2 cellular contexts compared by ENCODE assay signal in genomic region chr10:72899545-72899944, GRCh38.
A peak's percentile ranks its signal among the peaks of the same experiment; 100 is the strongest.
TF ChIP-seq lines count a peak whose summit lies in the region.

No MANE protein-coding gene starts in this region.

TF ChIP-seq in K562, 482 proteins besides CTCF, POLR2A, EP300 and RAD21:
- TF ChIP-seq ZBTB2 (IDR thresholded peaks at IDR 0.05): peak; percentile 76; the same call in 1 of the 2 replicates
- peak; percentile 99 for TF ChIP-seq DACH1 (IDR thresholded peaks at IDR 0.05; ENCODE audit: partially characterized antibody)
- TF ChIP-seq NRF1 (conservative IDR thresholded peaks at IDR 0.05 in 1 of 2, IDR thresholded peaks at IDR 0.05 in 1 of 2): no peak
- TF ChIP-seq MTA1 (IDR thresholded peaks at IDR 0.05; ENCODE audit: borderline replicate concordance): peak; percentile 36; the same call in 1 of the 2 replicates
- peak; percentile 84; the same call in 1 of the 2 replicates for TF ChIP-seq GATAD2B (IDR thresholded peaks at IDR 0.05; ENCODE audit: borderline replicate concordance)

TF ChIP-seq in H1, 55 proteins besides CTCF, POLR2A, EP300 and RAD21:
- TF ChIP-seq ASH2L (IDR thresholded peaks at IDR 0.05; ENCODE audit: low read length) (no peak), SIRT6 (IDR thresholded peaks at IDR 0.05; ENCODE audit: low read length) (no peak), CBX8 (IDR thresholded peaks at IDR 0.05; ENCODE audit: borderline replicate concordance, low read depth, low read length) (no peak), YY1 (IDR thresholded peaks at IDR 0.05; ENCODE audit: low read depth, low read length) (no peak), POLR2AphosphoS5 (IDR thresholded peaks at IDR 0.05; ENCODE audit: low read depth, low read length) (no peak), TBP (IDR thresholded peaks at IDR 0.05; ENCODE audit: low read depth, low read length) (no peak), TAF1 (IDR thresholded peaks at IDR 0.05; ENCODE audit: low read depth, low read length) (no peak), GTF2F1 (IDR thresholded peaks at IDR 0.05; ENCODE audit: borderline replicate concordance, low read depth, low read length) (no peak), BCL11A (IDR thresholded peaks at IDR 0.05; ENCODE audit: low read depth in 2 of 2, low read length in 2 of 2) (no peak), KDM4A (IDR thresholded peaks at IDR 0.05; ENCODE audit: low read depth, low read length, severe bottlenecking) (no peak), RBBP5 (IDR thresholded peaks at IDR 0.05; ENCODE audit: borderline replicate concordance, low read depth, low read length) (no peak), RNF2 (IDR thresholded peaks at IDR 0.05; ENCODE audit: borderline replicate concordance, low read depth, low read length, missing control alignments, poor library complexity, severe bottlenecking) (no peak), SP2 (IDR thresholded peaks at IDR 0.05; ENCODE audit: low read length) (no peak), ZNF274 (IDR thresholded peaks at IDR 0.05; ENCODE audit: borderline replicate concordance, extremely low read depth, low read length) (no peak), JUN (IDR thresholded peaks at IDR 0.05; ENCODE audit: low read depth, low read length) (no peak), USF2 (IDR thresholded peaks at IDR 0.05; ENCODE audit: low read length) (no peak), CHD2 (IDR thresholded peaks at IDR 0.05; ENCODE audit: low read length) (no peak), TEAD4 (IDR thresholded peaks at IDR 0.05; ENCODE audit: low read depth, low read length) (no peak), KDM1A (IDR thresholded peaks at IDR 0.05; ENCODE audit: borderline replicate concordance, low read length) (no peak)
